In the genomic region with DNA sequence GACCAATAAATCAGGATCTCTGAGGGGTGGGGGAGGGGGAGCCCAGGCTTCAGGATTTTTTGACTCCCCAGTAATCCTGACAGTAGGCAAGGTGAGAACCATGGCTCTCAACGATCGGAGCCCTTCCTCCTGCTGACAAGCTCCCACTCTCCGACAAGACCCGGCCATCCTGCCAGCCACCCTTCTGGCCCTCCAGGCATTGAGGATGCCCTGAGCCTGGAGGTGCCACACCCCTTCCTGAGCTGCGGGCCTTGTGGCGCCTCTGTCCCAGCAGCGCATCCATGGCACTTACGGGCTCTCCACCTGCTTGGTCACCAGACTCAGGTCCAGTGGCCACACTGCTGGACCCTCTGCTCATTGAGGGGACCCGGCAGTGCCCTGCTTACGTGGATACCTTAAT, we compare ENCODE assay signal across 17 cellular contexts. TPM values are rescaled to one million over a fixed set of nuclear protein-coding genes. Genes with fewer than 3 reads are reported as not detected.
DNase-seq lines count a peak whose midpoint lies in the region; ATAC-seq and TF ChIP-seq lines count a peak whose summit lies in the region.
"Had no signal": no experiment of that assay in that cellular context is flagged by ENCODE, and none has a peak within 500 bp of the region (broad histone marks: within the 10 kb centered on the region; RNA-seq: fewer than 3 reads in every experiment).

No MANE protein-coding gene starts in this region.

- no peak for TF ChIP-seq CTCF in neutrophil (IDR thresholded peaks at IDR 0.05)
- TF ChIP-seq CTCF in thoracic aorta (IDR thresholded peaks at IDR 0.05), result no peak

- H3K9me3 ChIP-seq in neutrophil, result no peaks in the 10 kb centered on the region
- no peaks in the 10 kb centered on the region for H3K9me3 ChIP-seq in thoracic aorta
- H3K9me3 ChIP-seq: pancreas had no signal

- H3K27ac ChIP-seq in cingulate gyrus (ENCODE audit: low read depth, low read length) (peak overlapping the region; percentile 72), neutrophil (peak overlapping the region; percentile 83), thoracic aorta (peak overlapping the region; percentile 70 to 72)
- H3K27ac ChIP-seq: cardiac muscle cell had no signal

- ATAC-seq in activated naive CD4-positive, alpha-beta T cell treated with anti-CD3 and anti-CD28 coated beads, Interleukin-2, amount 50 U/mL, for 72 hours, result no peak
- ATAC-seq in thoracic aorta (ENCODE audit: insufficient number of reproducible peaks, low FRiP score, low read depth), result no peak
- ATAC-seq in GM21786 (IDR thresholded peaks at IDR 0.05; ENCODE audit: unreplicated experiment), result no peak

- peaks cover 0 to 10% of the 10 kb centered on the region in 2 donors for H3K9me3 Mint-ChIP-seq in activated naive CD4-positive, alpha-beta T cell treated with anti-CD3 and anti-CD28 coated beads, Interleukin-2, amount 50 U/mL, for 72 hours
- peaks cover 5% of the 10 kb centered on the region for H3K9me3 Mint-ChIP-seq in activated naive CD4-positive, alpha-beta T cell treated with anti-CD3 and anti-CD28 coated beads, Interleukin-2, amount 10 ng/mL, durations not matched to agents 7 days and 5 days

- peak overlapping the region; percentile 38 to 64 for H3K27ac Mint-ChIP-seq in activated naive CD4-positive, alpha-beta T cell treated with anti-CD3 and anti-CD28 coated beads, Interleukin-2, amount 50 U/mL, for 72 hours
- H3K27ac Mint-ChIP-seq in activated naive CD4-positive, alpha-beta T cell treated with anti-CD3 and anti-CD28 coated beads, Interleukin-2, amount 10 ng/mL, durations not matched to agents 7 days and 5 days, result no peak overlapping the region
- H3K27ac Mint-ChIP-seq: CD4-positive, CD25-positive, alpha-beta regulatory T cell; GM23338 had no signal

- H3K4me3 ChIP-seq in neutrophil (ENCODE audit: low read depth in 1 of 2, low read length in 1 of 2) (no peak overlapping the region), thoracic aorta (no peak overlapping the region)
- H3K4me3 ChIP-seq: cardiac muscle cell, GM23338, pancreas had no signal

- CTCF ChIA-PET in activated naive CD4-positive, alpha-beta T cell treated with anti-CD3 and anti-CD28 coated beads, Interleukin-2, amount 10 ng/mL, durations not matched to agents 7 days and 5 days (lab: Charles Lee), result no interaction called here

- H3K4me3 Mint-ChIP-seq in activated naive CD4-positive, alpha-beta T cell treated with anti-CD3 and anti-CD28 coated beads, Interleukin-2, amount 10 ng/mL, durations not matched to agents 7 days and 5 days, result no peak overlapping the region
- H3K4me3 Mint-ChIP-seq: CD4-positive, CD25-positive, alpha-beta regulatory T cell; GM23338 had no signal

- DNase-seq in activated naive CD4-positive, alpha-beta T cell treated with anti-CD3 and anti-CD28 coated beads, Interleukin-2, amount 50 U/mL, for 72 hours (ENCODE audit: low spot score in 2 of 2), result no peak
- no peak for DNase-seq in activated naive CD4-positive, alpha-beta T cell treated with anti-CD3 and anti-CD28 coated beads, Interleukin-2, amount 10 ng/mL, durations not matched to agents 7 days and 5 days
- no peak for DNase-seq in thoracic aorta (ENCODE audit: low spot score)
- DNase-seq in HCEC 1CT, result no peak
- DNase-seq in anterior cingulate cortex (lab: John Stamatoyannopoulos, UW), result no peak
- DNase-seq: activated CD4-positive, CD25-positive, alpha-beta regulatory T cell treated with anti-CD3 and anti-CD28 coated beads, Interleukin-2, amount 50 U/mL, for 72 hours; activated naive CD4-positive, alpha-beta T cell; CD4-positive, CD25-positive, alpha-beta regulatory T cell; islet precursor cell; NCI-H1105 treated with DMSO at 0.1 percent for 48 hours; T-helper 2 cell had no signal

- peaks cover 0 to 6% of the 10 kb centered on the region in 2 donors for H3K36me3 Mint-ChIP-seq in activated naive CD4-positive, alpha-beta T cell treated with anti-CD3 and anti-CD28 coated beads, Interleukin-2, amount 50 U/mL, for 72 hours
- no peaks in the 10 kb centered on the region for H3K36me3 Mint-ChIP-seq in activated naive CD4-positive, alpha-beta T cell treated with anti-CD3 and anti-CD28 coated beads, Interleukin-2, amount 10 ng/mL, durations not matched to agents 7 days and 5 days
- H3K36me3 Mint-ChIP-seq: CD4-positive, CD25-positive, alpha-beta regulatory T cell had no signal

- H3K4me1 ChIP-seq in neutrophil (ENCODE audit: control insufficient read depth in 1 of 2, insufficient read depth in 1 of 2, low read depth in 1 of 2, low read length in 1 of 2), result peaks cover 82 to 88% of the 10 kb centered on the region in 2 experiments
- H3K4me1 ChIP-seq in thoracic aorta (ENCODE audit: control insufficient read depth in 1 of 2, low read depth in 2 of 2), result peaks cover 38 to 63% of the 10 kb centered on the region in 2 donors

- H3K27me3 ChIP-seq in neutrophil (no peaks in the 10 kb centered on the region), thoracic aorta (replicated peaks; ENCODE audit: insufficient read depth) (no peaks in the 10 kb centered on the region)
- H3K27me3 ChIP-seq: cardiac muscle cell, pancreas had no signal

- no peaks in the 10 kb centered on the region for H3K36me3 ChIP-seq in neutrophil
- no peaks in the 10 kb centered on the region for H3K36me3 ChIP-seq in thoracic aorta
- H3K36me3 ChIP-seq: cardiac muscle cell, pancreas had no signal

- H3K27me3 Mint-ChIP-seq in activated naive CD4-positive, alpha-beta T cell treated with anti-CD3 and anti-CD28 coated beads, Interleukin-2, amount 10 ng/mL, durations not matched to agents 7 days and 5 days, result peaks cover 18% of the 10 kb centered on the region

- no peaks in the 10 kb centered on the region for H3K4me1 Mint-ChIP-seq in activated naive CD4-positive, alpha-beta T cell treated with anti-CD3 and anti-CD28 coated beads, Interleukin-2, amount 10 ng/mL, durations not matched to agents 7 days and 5 days
- H3K4me1 Mint-ChIP-seq: CD4-positive, CD25-positive, alpha-beta regulatory T cell had no signal

RNA-seq across cellular contexts. Expression of gene MGLL, which starts 46.0 kb away (rescaled TPM):
- under 1 TPM; 0.14 to 0.29 TPM for total RNA-seq in activated naive CD4-positive, alpha-beta T cell treated with anti-CD3 and anti-CD28 coated beads, Interleukin-2, amount 50 U/mL, for 72 hours
- total RNA-seq in thoracic aorta, result 10 to 100 TPM; 57.6 to 71.8 TPM

Comparison
In these comparisons a context has a peak if more than half of its experiments do, and no peak if none do; other contexts are left out.
1. RNA of gene MGLL, which starts 46.0 kb away (total RNA-seq): 57.6 to 71.8 TPM in thoracic aorta; 0.14 to 0.29 TPM in activated naive CD4-positive, alpha-beta T cell treated with anti-CD3 and anti-CD28 coated beads, Interleukin-2, amount 50 U/mL, for 72 hours; every median in the first group is over 10 times any median in the second.
2. Peak in every context shown above with its lines, with median percentiles within 50 percentile points of each other: H3K27ac ChIP-seq.